ENCODE assay signal across 17 cellular contexts in genomic region chrX:31139966-31140365, GRCh38.
"Had no signal": no experiment of that assay in that cellular context is flagged by ENCODE, and none has a peak within 500 bp of the region (broad histone marks: within the 10 kb centered on the region; RNA-seq: fewer than 3 reads in every experiment).

No MANE protein-coding gene starts in this region.

- H3K4me1 ChIP-seq: adrenal gland, esophagus squamous epithelium, parathyroid adenoma, right lobe of liver, testis, upper lobe of left lung had no signal

- H3K9me3 ChIP-seq: adrenal gland, esophagus squamous epithelium, right lobe of liver, testis, upper lobe of left lung had no signal

- DNase-seq: activated CD4-positive, alpha-beta T cell treated with anti-CD3 and anti-CD28 coated beads for 1 hour; activated gamma-delta T cell; activated T-cell treated with anti-CD3 and anti-CD28 coated beads, Interleukin-2, amount 50 U/mL, for 72 hours; adrenal gland; effector memory CD8-positive, alpha-beta T cell; esophagus squamous epithelium; left cardiac atrium; natural killer cell; right lobe of liver; small intestine; stimulated activated CD4-positive, alpha-beta T cell treated with anti-CD3 and anti-CD28 coated beads, Interleukin-4, amount 100 ng/mL, for 24 hours; T1000; testis; upper lobe of left lung; WERI-Rb-1 had no signal

- H3K36me3 ChIP-seq: adrenal gland, cardiac muscle cell, esophagus squamous epithelium, upper lobe of left lung, WERI-Rb-1 had no signal

- H3K27ac ChIP-seq: adrenal gland, cardiac muscle cell, esophagus squamous epithelium, parathyroid adenoma, right lobe of liver, testis, upper lobe of left lung, WERI-Rb-1 had no signal

- H3K27me3 ChIP-seq: adrenal gland, cardiac muscle cell, esophagus squamous epithelium, right lobe of liver, testis, upper lobe of left lung had no signal

- H2AFZ ChIP-seq: parathyroid adenoma had no signal

- H3K9ac ChIP-seq: parathyroid adenoma had no signal

- H3K4me3 ChIP-seq: adrenal gland, cardiac muscle cell, esophagus squamous epithelium, right lobe of liver, testis, upper lobe of left lung had no signal
